Comparison of ENCODE assay signal across 1 cellular context in genomic region chr3:42745291-42745745, GRCh38.
TF ChIP-seq lines count a peak whose summit lies in the region.

No MANE protein-coding gene starts in this region.

TF ChIP-seq in HCT116, 20 proteins besides CTCF, POLR2A, EP300 and RAD21 (continued from another document):
- TF ChIP-seq YY1 (IDR thresholded peaks at IDR 0.05; ENCODE audit: extremely low read depth, insufficient replicate concordance, low read depth, low read length) (no peak), ZFX (IDR thresholded peaks at IDR 0.05) (no peak), CBX3 (IDR thresholded peaks at IDR 0.05; ENCODE audit: low read depth) (no peak), EZH2 (IDR thresholded peaks at IDR 0.05) (no peak), SP1 (IDR thresholded peaks at IDR 0.05; ENCODE audit: low read depth) (no peak), CEBPB (IDR thresholded peaks at IDR 0.05; ENCODE audit: low read depth) (no peak), SRF (IDR thresholded peaks at IDR 0.05; ENCODE audit: low read depth) (no peak), EZH2phosphoT487 (IDR thresholded peaks at IDR 0.05; ENCODE audit: borderline replicate concordance) (no peak), JUND (IDR thresholded peaks at IDR 0.05) (no peak), SIN3A (IDR thresholded peaks at IDR 0.05; ENCODE audit: low read depth) (no peak), ZBTB33 (IDR thresholded peaks at IDR 0.05; ENCODE audit: extremely low read depth, insufficient replicate concordance, low read length) (no peak), ATF3 (IDR thresholded peaks at IDR 0.05) (no peak)
